ENCODE assay signal across 8 cellular contexts in genomic region chr10:73956476-73957338, GRCh38. TPM values are rescaled to one million over a fixed set of nuclear protein-coding genes. Genes with fewer than 3 reads are reported as not detected.
DNase-seq lines count a peak whose midpoint lies in the region; ATAC-seq and TF ChIP-seq lines count a peak whose summit lies in the region.

No MANE protein-coding gene starts in this region.

- TF ChIP-seq CTCF in glutamatergic neuron (IDR thresholded peaks at IDR 0.05; ENCODE audit: partially characterized antibody, unreplicated experiment) = no peak

- peak; percentile 41 for ATAC-seq in GM21576 (IDR thresholded peaks at IDR 0.05; ENCODE audit: unreplicated experiment)
- peak; percentile 70 for ATAC-seq in left ventricle myocardium superior

- no peak overlapping the region for H3K27ac Mint-ChIP-seq in glutamatergic neuron (ENCODE audit: unreplicated experiment)

- H3K4me3 Mint-ChIP-seq in glutamatergic neuron (ENCODE audit: unreplicated experiment) = no peak overlapping the region

- H3K9me3 Mint-ChIP-seq in glutamatergic neuron (ENCODE audit: unreplicated experiment) = peaks cover 4% of the 10 kb centered on the region

- DNase-seq in GDM1 (lab: John Stamatoyannopoulos, UW) (peak; percentile 87), M059J (ENCODE audit: low read depth) (peak; percentile 84), left ventricle myocardium superior (no peak), glutamatergic neuron (no peak), DMS53 treated with DMSO at 0.1 percent for 48 hours (lab: John Stamatoyannopoulos, UW; ENCODE audit: unreplicated experiment) (no peak)
- DNase-seq in activated T-cell treated with anti-CD3 and anti-CD28 coated beads, Interleukin-2, amount 50 U/mL, for 1 hour = peak; percentile 28
- DNase-seq in stimulated activated CD4-positive, alpha-beta T cell treated with anti-CD3 and anti-CD28 coated beads, Interleukin-4, amount 100 ng/mL, for 24 hours = peak; percentile 27

- intact Hi-C loops in left ventricle myocardium superior (cut with micrococcal nuclease) = no loop called here

- peaks cover 1% of the 10 kb centered on the region for H3K27me3 Mint-ChIP-seq in glutamatergic neuron (ENCODE audit: unreplicated experiment)

- H3K36me3 Mint-ChIP-seq in glutamatergic neuron (ENCODE audit: unreplicated experiment) = no peaks in the 10 kb centered on the region

- H3K4me1 Mint-ChIP-seq in glutamatergic neuron (ENCODE audit: low read depth, unreplicated experiment) = no peaks in the 10 kb centered on the region

RNA-seq across cellular contexts. Expression of gene VCL, which starts 41.2 kb away (rescaled TPM):
- 89.3 and 159 TPM in 2 replicates for total RNA-seq in M059J (2014; rRNA removed; shearing (Covaris generic))
- 238 TPM for total RNA-seq in left ventricle myocardium superior
- 42.1 TPM for total RNA-seq in glutamatergic neuron (ENCODE audit: unreplicated experiment)

RNA-seq across cellular contexts. Expression of gene PLAU, which starts 45.8 kb away (rescaled TPM):
- 264 and 272 TPM in 2 replicates for total RNA-seq in M059J (2014; rRNA removed; shearing (Covaris generic))
- total RNA-seq in left ventricle myocardium superior (6.6 TPM), glutamatergic neuron (ENCODE audit: unreplicated experiment) (0.59 TPM)

Comparison
In these comparisons a context has a peak if more than half of its experiments do, and no peak if none do; other contexts are left out.
1. DNase-seq: peak in GDM1 (single experiment), M059J (single experiment), activated T-cell treated with anti-CD3 and anti-CD28 coated beads, Interleukin-2, amount 50 U/mL, for 1 hour (single experiment) and stimulated activated CD4-positive, alpha-beta T cell treated with anti-CD3 and anti-CD28 coated beads, Interleukin-4, amount 100 ng/mL, for 24 hours (single experiment); none in left ventricle myocardium superior (single experiment), glutamatergic neuron (single experiment) and DMS53 treated with DMSO at 0.1 percent for 48 hours (single experiment).
2. RNA of gene PLAU, which starts 45.8 kb away (total RNA-seq): 264 to 272 TPM in M059J; 6.6 TPM in left ventricle myocardium superior (single experiment) and 0.59 TPM in glutamatergic neuron (single experiment); every median in the first group is over 10 times any median in the second.